In the genomic region with DNA sequence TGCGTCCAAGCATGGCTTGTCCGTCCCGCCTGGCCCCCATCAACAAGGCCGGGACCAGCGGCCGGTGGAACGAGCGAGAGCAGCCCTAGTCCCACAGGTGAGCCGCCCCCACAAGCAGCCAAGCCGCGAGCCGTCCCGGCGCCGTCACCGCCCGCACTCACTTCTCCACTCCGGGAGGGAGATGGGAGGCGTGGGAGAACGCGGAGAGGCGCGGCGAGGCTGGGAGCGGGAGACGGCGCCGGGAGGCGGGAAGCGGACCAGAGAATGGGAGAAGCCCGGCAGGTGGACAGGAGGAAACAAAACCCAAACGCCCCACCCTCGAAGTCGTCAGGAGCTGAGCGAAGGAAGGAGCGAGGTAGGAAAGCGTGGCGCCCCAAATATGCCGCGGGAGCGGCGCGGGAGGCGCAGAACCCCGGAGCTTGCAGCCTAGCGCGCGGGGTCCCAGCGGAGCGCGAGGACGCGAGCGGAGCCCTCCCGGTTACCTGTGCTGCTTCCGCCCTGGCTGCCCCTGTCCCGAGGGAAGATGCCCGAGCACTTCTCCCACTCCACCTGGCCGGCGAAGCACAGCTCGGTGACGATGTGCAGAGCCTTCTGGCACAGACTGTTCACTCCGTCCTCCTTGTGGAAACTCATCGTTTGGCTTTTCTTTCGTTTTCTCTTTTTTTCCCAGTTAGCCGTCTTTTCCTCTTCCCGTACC, we compare ENCODE assay signal across 8 cellular contexts. TPM values are rescaled to one million over a fixed set of nuclear protein-coding genes. Genes with fewer than 3 reads are reported as not detected.
DNase-seq lines count a peak whose midpoint lies in the region; ATAC-seq and TF ChIP-seq lines count a peak whose summit lies in the region.

No MANE protein-coding gene starts in this region.

- peaks cover 9% of the 10 kb centered on the region for H3K27me3 ChIP-seq in BJ (ENCODE audit: control insufficient read depth, insufficient read depth, low read length)
- no peaks in the 10 kb centered on the region for H3K27me3 ChIP-seq in aorta (ENCODE audit: control insufficient read depth in 1 of 2, insufficient read depth in 2 of 2, low read length in 1 of 2)

- H3K27ac Mint-ChIP-seq in mesothelial cell of epicardium = peak overlapping the region; percentile 88

- peaks cover 32% of the 10 kb centered on the region for H3K4me1 Mint-ChIP-seq in mesothelial cell of epicardium

- intact Hi-C loops in aorta (cut with DNase I) = no loop called here

- CTCF ChIA-PET in BJ (lab: Yijun Ruan, JAX) = no interaction called here

- WGBS in aorta, 2 donors = 1% methylated on average over 63 to 67 of the region's 67 CpGs

- ATAC-seq in aorta (ENCODE audit: low FRiP score) (peak; percentile 42), GM19397 (IDR thresholded peaks at IDR 0.05; ENCODE audit: unreplicated experiment) (no peak), HG03280 (IDR thresholded peaks at IDR 0.05; ENCODE audit: unreplicated experiment) (no peak)

- H3K9me3 ChIP-seq in aorta (ENCODE audit: control insufficient read depth, low read length) = no peaks in the 10 kb centered on the region

- no peak for TF ChIP-seq CTCF in BJ (IDR thresholded peaks at IDR 0.05; ENCODE audit: insufficient read depth, low read depth, low read length)
- no peak for TF ChIP-seq CTCF in mesothelial cell of epicardium (IDR thresholded peaks at IDR 0.05; ENCODE audit: unreplicated experiment)

- H3K27ac ChIP-seq in aorta (ENCODE audit: low read depth in 1 of 2, low read length in 2 of 2) = no peak overlapping the region

- no peak for DNase-seq in BJ (ENCODE audit: low read depth)
- DNase-seq in NCI-H1417 (lab: John Stamatoyannopoulos, UW) = peak in 2 of 3 experiments; percentile 83 to 90
- peak; percentile 71 for DNase-seq in ecto neural progenitor cell (ENCODE audit: low spot score)
- peak; percentile 32 to 71 for DNase-seq in mesothelial cell of epicardium (ENCODE audit: low spot score in 2 of 2, unreplicated experiment in 2 of 2)
- peak in 1 of 2 donors; percentile 68 for DNase-seq in aorta
- DNase-seq in activated gamma-delta T cell treated with Interleukin-2 at 50 U/mL for 16 hours = no peak

- no peaks in the 10 kb centered on the region for H3K9me3 Mint-ChIP-seq in mesothelial cell of epicardium

- H3K27me3 Mint-ChIP-seq in mesothelial cell of epicardium (ENCODE audit: low read depth) = peaks cover 12% of the 10 kb centered on the region

- H3K36me3 ChIP-seq in BJ (ENCODE audit: control insufficient read depth, insufficient read depth, low read length) (no peaks in the 10 kb centered on the region), aorta (ENCODE audit: control insufficient read depth in 1 of 2, insufficient read depth in 2 of 2, low read length in 1 of 2) (no peaks in the 10 kb centered on the region)

- H3K4me1 ChIP-seq in aorta (ENCODE audit: control insufficient read depth in 1 of 2, insufficient read depth in 2 of 2, low read length in 2 of 2) = no peaks in the 10 kb centered on the region

- peak overlapping the region; percentile 45 for H3K4me3 ChIP-seq in BJ (ENCODE audit: low read depth, low read length)
- peak overlapping the region in 1 of 2 donors; percentile 48 for H3K4me3 ChIP-seq in aorta (ENCODE audit: low read length in 2 of 2)

- POLR2A ChIA-PET in BJ (lab: Charles Lee) = no interaction called here

- H3K4me3 Mint-ChIP-seq in mesothelial cell of epicardium = peak overlapping the region; percentile 90

- H3K36me3 Mint-ChIP-seq in mesothelial cell of epicardium = no peaks in the 10 kb centered on the region

RNA-seq across cellular contexts. Expression of a gene that starts 0.6 kb away (rescaled TPM):
- not detected in 2 replicates for polyA plus RNA-seq in BJ (2011; rRNA removed)
- not detected in 2 replicates for polyA minus RNA-seq in BJ (2011; rRNA and poly(A)+ RNA removed)
- 12.9 to 14.3 TPM (median 13.7 TPM) in 3 replicates for total RNA-seq in mesothelial cell of epicardium
- under 1 TPM in 1 of 2 donors, not detected in 1; 0.30 TPM for total RNA-seq in aorta
- polyA plus RNA-seq in aorta = not detected

Comparison
In these comparisons a context has a peak if more than half of its experiments do, and no peak if none do; other contexts are left out.
1. DNase-seq: peak in NCI-H1417 (2 of 3), ecto neural progenitor cell (single experiment) and mesothelial cell of epicardium (2 of 2); none in BJ (single experiment) and activated gamma-delta T cell treated with Interleukin-2 at 50 U/mL for 16 hours (single experiment).
2. RNA of a gene that starts 0.6 kb away (total RNA-seq): 12.9 to 14.3 TPM in mesothelial cell of epicardium; 0.30 TPM in aorta; every median in the first group is over 10 times any median in the second.